ENCODE assay signal across 21 cellular contexts in genomic region chr9:17739022-17739421, GRCh38.
DNase-seq lines count a peak whose midpoint lies in the region; ATAC-seq and TF ChIP-seq lines count a peak whose summit lies in the region.
"Had no signal": no experiment of that assay in that cellular context is flagged by ENCODE, and none has a peak within 500 bp of the region (broad histone marks: within the 10 kb centered on the region; RNA-seq: fewer than 3 reads in every experiment).

No MANE protein-coding gene starts in this region.

- peak overlapping the region; percentile 89 for H3K27ac ChIP-seq in WERI-Rb-1
- H3K27ac ChIP-seq: GM23248, HL-60, KMS-11 had no signal

- H3K36me3 ChIP-seq in WERI-Rb-1, result no peaks in the 10 kb centered on the region
- H3K36me3 ChIP-seq: BE2C, HAP-1 had no signal

- no peak for TF ChIP-seq CTCF in WERI-Rb-1 (IDR thresholded peaks at IDR 0.05; ENCODE audit: low read depth, low read length)
- no peak for TF ChIP-seq CTCF in type B pancreatic cell (conservative IDR thresholded peaks at IDR 0.05)

- peak; percentile 82 for ATAC-seq in GM18907 (IDR thresholded peaks at IDR 0.05; ENCODE audit: unreplicated experiment)
- peak; percentile 50 for ATAC-seq in HG02623 (IDR thresholded peaks at IDR 0.05; ENCODE audit: unreplicated experiment)
- ATAC-seq in GM19395 (IDR thresholded peaks at IDR 0.05; ENCODE audit: unreplicated experiment), result no peak
- ATAC-seq: GM12878 had no signal

- no peaks in the 10 kb centered on the region for H3K4me1 Mint-ChIP-seq in type B pancreatic cell (ENCODE audit: unreplicated experiment)
- H3K4me1 Mint-ChIP-seq: CD4-positive, CD25-positive, alpha-beta regulatory T cell; CD8-positive, alpha-beta memory T cell had no signal

- no peaks in the 10 kb centered on the region for H3K36me3 Mint-ChIP-seq in type B pancreatic cell
- H3K36me3 Mint-ChIP-seq: CD4-positive, CD25-positive, alpha-beta regulatory T cell; CD8-positive, alpha-beta memory T cell had no signal

- H3K4me3 Mint-ChIP-seq in type B pancreatic cell, result no peak overlapping the region
- H3K4me3 Mint-ChIP-seq: CD4-positive, CD25-positive, alpha-beta regulatory T cell; CD8-positive, alpha-beta memory T cell had no signal

- no peak overlapping the region for H3K27ac Mint-ChIP-seq in type B pancreatic cell
- H3K27ac Mint-ChIP-seq: CD4-positive, CD25-positive, alpha-beta regulatory T cell; CD8-positive, alpha-beta memory T cell had no signal

- H3K27me3 Mint-ChIP-seq in type B pancreatic cell, result peaks cover 3% of the 10 kb centered on the region
- H3K27me3 Mint-ChIP-seq: CD4-positive, CD25-positive, alpha-beta regulatory T cell; CD8-positive, alpha-beta memory T cell had no signal

- DNase-seq in WERI-Rb-1, result peak; percentile 24
- DNase-seq in NOMO-1 treated with dmso at 0.1 percent for 144 hours (lab: John Stamatoyannopoulos, UW; ENCODE audit: unreplicated experiment), result no peak
- no peak for DNase-seq in type B pancreatic cell (ENCODE audit: extremely low spot score, unreplicated experiment)
- DNase-seq: ACHN; BE2C; C1 segment of cervical spinal cord; CD4-positive, CD25-positive, alpha-beta regulatory T cell; CD8-positive, alpha-beta memory T cell; COR-L47; DMS 273 treated with DMSO at 0.1 percent for 48 hours; DMS53; DND-41; EL; GM23248 had no signal

- H3K4me3 ChIP-seq in WERI-Rb-1 (ENCODE audit: low read depth, low read length), result no peak overlapping the region; the same call in 1 of the 2 replicates
- H3K4me3 ChIP-seq: GM12878, GM23248, HAP-1 had no signal

- H3K9me3 Mint-ChIP-seq in type B pancreatic cell, result peaks cover 5% of the 10 kb centered on the region

- H3K27me3 ChIP-seq in WERI-Rb-1 (ENCODE audit: insufficient read depth, low read depth, severe bottlenecking), result no peaks in the 10 kb centered on the region
- H3K27me3 ChIP-seq: BE2C had no signal

- no peaks in the 10 kb centered on the region for H3K9me3 ChIP-seq in WERI-Rb-1 (ENCODE audit: severe bottlenecking)
- H3K9me3 ChIP-seq: BE2C, HAP-1 had no signal
